Comparison of ENCODE assay signal across 17 cellular contexts in genomic region chr2:143807677-143808076, GRCh38.
DNase-seq lines count a peak whose midpoint lies in the region; ATAC-seq and TF ChIP-seq lines count a peak whose summit lies in the region.
"Had no signal": no experiment of that assay in that cellular context is flagged by ENCODE, and none has a peak within 500 bp of the region (broad histone marks: within the 10 kb centered on the region; RNA-seq: fewer than 3 reads in every experiment).

No MANE protein-coding gene starts in this region.

- no peaks in the 10 kb centered on the region for H3K79me2 ChIP-seq in GM23248 (ENCODE audit: insufficient read depth)

- H3K27ac ChIP-seq in GM23248 (no peak overlapping the region), psoas muscle (no peak overlapping the region)
- H3K27ac ChIP-seq: left lung, PC-9 had no signal

- intact Hi-C loops in psoas muscle (cut with DNase I), result no loop called here
- intact Hi-C loops in activated CD8-positive, alpha-beta T cell treated with anti-CD3 and anti-CD28 coated beads for 36 hours (cut with micrococcal nuclease), result no loop called here

- peaks cover 3% of the 10 kb centered on the region for H3K27me3 Mint-ChIP-seq in activated CD8-positive, alpha-beta T cell treated with anti-CD3 and anti-CD28 coated beads for 36 hours
- H3K27me3 Mint-ChIP-seq: activated CD4-positive, alpha-beta T cell treated with anti-CD3 and anti-CD28 coated beads, Interleukin-2, amount 10 ng/mL, durations not matched to agents 7 days and 5 days; naive B cell had no signal

- H4K20me1 ChIP-seq in GM23248 (ENCODE audit: insufficient read depth), result no peaks in the 10 kb centered on the region

- H2AFZ ChIP-seq in GM23248, result no peak overlapping the region
- H2AFZ ChIP-seq: PC-9 had no signal

- H3K36me3 ChIP-seq in GM23248 (ENCODE audit: low read depth) (no peaks in the 10 kb centered on the region), psoas muscle (ENCODE audit: insufficient read depth in 1 of 2, low read depth in 1 of 2) (no peaks in the 10 kb centered on the region)
- H3K36me3 ChIP-seq: left lung had no signal

- H3K4me3 Mint-ChIP-seq in activated CD8-positive, alpha-beta T cell treated with anti-CD3 and anti-CD28 coated beads for 36 hours, result no peak overlapping the region
- H3K4me3 Mint-ChIP-seq: activated CD4-positive, alpha-beta T cell treated with anti-CD3 and anti-CD28 coated beads, Interleukin-2, amount 10 ng/mL, durations not matched to agents 7 days and 5 days; naive B cell had no signal

- 65 to 68% methylated on average over 2 of the region's 2 CpGs for WGBS in GM23248 (ENCODE audit: low coverage in 1 of 2, low lambda C conversion rate in 2 of 2, missing lambda C conversion rate in 2 of 2), 2 experiments
- 89 to 100% (median 95%) methylated on average over 2 of the region's 2 CpGs for WGBS in psoas muscle, 3 donors

- H3K4me2 ChIP-seq in GM23248 (ENCODE audit: unreplicated experiment), result no peak overlapping the region
- H3K4me2 ChIP-seq: PC-9 had no signal

- H3K4me1 Mint-ChIP-seq in activated CD8-positive, alpha-beta T cell treated with anti-CD3 and anti-CD28 coated beads for 36 hours (ENCODE audit: low read depth), result peaks cover 10% of the 10 kb centered on the region

- no peak overlapping the region for H3K27ac Mint-ChIP-seq in activated CD8-positive, alpha-beta T cell treated with anti-CD3 and anti-CD28 coated beads for 36 hours
- H3K27ac Mint-ChIP-seq: activated CD4-positive, alpha-beta T cell treated with anti-CD3 and anti-CD28 coated beads, Interleukin-2, amount 10 ng/mL, durations not matched to agents 7 days and 5 days; progenitor cell of endocrine pancreas had no signal

- TF ChIP-seq CTCF in fibroblast of mammary gland (conservative IDR thresholded peaks at IDR 0.05; ENCODE audit: control insufficient read depth, insufficient read depth, low read depth, low read length) (no peak), psoas muscle (IDR thresholded peaks at IDR 0.05) (no peak)
- TF ChIP-seq CTCF in activated CD8-positive, alpha-beta T cell treated with anti-CD3 and anti-CD28 coated beads for 36 hours (IDR thresholded peaks at IDR 0.05), result no peak

- no peak overlapping the region for H3K9ac ChIP-seq in GM23248

- DNase-seq in GM23248, result peak; percentile 12
- DNase-seq in NOMO-1 treated with DMSO at 0.1 percent for 48 hours (lab: John Stamatoyannopoulos, UW; ENCODE audit: unreplicated experiment), result peak; percentile 71
- peak; percentile 34 for DNase-seq in fibroblast of mammary gland (ENCODE audit: low read depth)
- peak; percentile 13 to 60 for DNase-seq in psoas muscle
- no peak for DNase-seq in activated CD8-positive, alpha-beta T cell treated with anti-CD3 and anti-CD28 coated beads for 36 hours
- no peak for DNase-seq in stimulated activated naive CD4-positive, alpha-beta T cell treated with Interleukin-2 at 50 U/mL for 16 hours (lab: John Stamatoyannopoulos, UW)
- no peak for DNase-seq in NCI-H2107 (lab: John Stamatoyannopoulos, UW)
- no peak for DNase-seq in stimulated activated naive CD4-positive, alpha-beta T cell (lab: John Stamatoyannopoulos, UW)
- DNase-seq: activated CD4-positive, alpha-beta T cell treated with anti-CD3 and anti-CD28 coated beads, Interleukin-2, amount 10 ng/mL, durations not matched to agents 7 days and 5 days; activated naive CD4-positive, alpha-beta T cell treated with anti-CD3 and anti-CD28 coated beads, Interleukin-2, amount 50 U/mL, for 16 hours; effector memory CD4-positive, alpha-beta T cell; left lung; naive B cell; NCI-H2081; NCI-H524 treated with DMSO at 0.1 percent for 48 hours; PC-9 had no signal

- ATAC-seq in psoas muscle, result peak in 2 of 4 donors; percentile 32 to 66
- no peak for ATAC-seq in activated CD8-positive, alpha-beta T cell treated with anti-CD3 and anti-CD28 coated beads for 36 hours
- ATAC-seq: left lung had no signal

- H3K4me1 ChIP-seq in GM23248 (ENCODE audit: insufficient read depth) (no peaks in the 10 kb centered on the region), psoas muscle (no peaks in the 10 kb centered on the region)

- in situ Hi-C loops in GM23248 (cut with MboI), result no loop called here

- CTCF ChIA-PET in activated CD8-positive, alpha-beta T cell treated with anti-CD3 and anti-CD28 coated beads for 36 hours (lab: Charles Lee), result no interaction called here

- POLR2A ChIA-PET in activated CD8-positive, alpha-beta T cell treated with anti-CD3 and anti-CD28 coated beads for 36 hours (lab: Charles Lee), result no interaction called here

- H3F3A ChIP-seq in GM23248 (ENCODE audit: insufficient read depth), result no peaks in the 10 kb centered on the region

- H3K36me3 Mint-ChIP-seq in activated CD8-positive, alpha-beta T cell treated with anti-CD3 and anti-CD28 coated beads for 36 hours (ENCODE audit: low read depth), result no peaks in the 10 kb centered on the region
- H3K36me3 Mint-ChIP-seq: naive B cell had no signal

- H3K9me3 ChIP-seq in GM23248 (ENCODE audit: low read depth), result no peaks in the 10 kb centered on the region
- no peaks in the 10 kb centered on the region for H3K9me3 ChIP-seq in psoas muscle
- H3K9me3 ChIP-seq: left lung had no signal

- H3K9me2 ChIP-seq in GM23248 (ENCODE audit: insufficient read depth), result no peaks in the 10 kb centered on the region

- H3K9me3 Mint-ChIP-seq in activated CD8-positive, alpha-beta T cell treated with anti-CD3 and anti-CD28 coated beads for 36 hours, result no peaks in the 10 kb centered on the region

- no peaks in the 10 kb centered on the region for H3K27me3 ChIP-seq in GM23248 (replicated peaks; ENCODE audit: insufficient read depth)
- H3K27me3 ChIP-seq in psoas muscle (ENCODE audit: insufficient read depth in 3 of 3, low read length in 2 of 3), result no peaks in the 10 kb centered on the region
- H3K27me3 ChIP-seq: left lung had no signal

- H3K4me3 ChIP-seq in GM23248 (no peak overlapping the region), fibroblast of mammary gland (ENCODE audit: control insufficient read depth, low read depth, low read length) (no peak overlapping the region), psoas muscle (no peak overlapping the region)
- H3K4me3 ChIP-seq: left lung, PC-9 had no signal

Comparison
In these comparisons a context has a peak if more than half of its experiments do, and no peak if none do; other contexts are left out.
1. DNase-seq: peak in GM23248 (single experiment), NOMO-1 treated with DMSO at 0.1 percent for 48 hours (single experiment), fibroblast of mammary gland (single experiment) and psoas muscle (2 of 2); none in activated CD8-positive, alpha-beta T cell treated with anti-CD3 and anti-CD28 coated beads for 36 hours (single experiment), stimulated activated naive CD4-positive, alpha-beta T cell treated with Interleukin-2 at 50 U/mL for 16 hours (single experiment), NCI-H2107 (single experiment) and stimulated activated naive CD4-positive, alpha-beta T cell (0 of 6).